1 cellular context compared by ENCODE assay signal in the genomic region with DNA sequence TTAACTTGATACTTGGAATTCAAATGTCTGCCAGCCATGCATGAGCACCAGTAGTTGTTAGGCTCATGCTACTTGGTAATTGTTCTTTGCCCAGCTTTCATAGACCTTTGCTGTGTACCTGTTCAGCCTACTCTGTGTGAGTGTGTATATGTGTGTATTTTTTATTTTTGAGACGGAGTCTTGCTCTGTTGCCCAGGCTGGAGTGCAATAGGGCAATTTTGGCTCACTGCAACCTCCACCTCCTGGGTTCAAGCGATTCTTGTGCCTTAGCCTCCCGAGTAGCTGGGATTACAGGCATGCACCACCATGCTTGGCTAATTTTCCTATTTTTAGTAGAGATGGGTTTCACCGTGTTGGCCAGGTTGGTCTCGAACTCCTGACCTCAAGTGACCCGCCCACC. TPM values are rescaled to one million over a fixed set of nuclear protein-coding genes. Genes with fewer than 3 reads are reported as not detected.
"Had no signal": no experiment of that assay in that cellular context is flagged by ENCODE, and none has a peak within 500 bp of the region (broad histone marks: within the 10 kb centered on the region; RNA-seq: fewer than 3 reads in every experiment).

No MANE protein-coding gene starts in this region.

RNA-seq across cellular contexts. Expression of gene MGARP, which starts 42.5 kb away (rescaled TPM):
- total RNA-seq: SK-MEL-5 had no signal
